ENCODE assay signal across 1 cellular context in genomic region chr10:44976352-44977198, GRCh38.
A peak's percentile ranks its signal among the peaks of the same experiment; 100 is the strongest.
TF ChIP-seq lines count a peak whose summit lies in the region.

No MANE protein-coding gene starts in this region.

TF ChIP-seq in HepG2, 621 proteins besides CTCF, POLR2A, EP300 and RAD21 (continued from another document and continues in another):
- TF ChIP-seq SKIL (CRISPR knock-in tag; IDR thresholded peaks at IDR 0.05; ENCODE audit: borderline replicate concordance) (peak; percentile 43; the same call in 1 of the 2 replicates), GRHL1 (CRISPR knock-in tag; conservative IDR thresholded peaks at IDR 0.05) (no peak), ZNF317 (CRISPR knock-in tag; IDR thresholded peaks at IDR 0.05) (0 out of 2 replicates have a peak, but pooled peaks have one; percentile 1), MAF1 (CRISPR knock-in tag; IDR thresholded peaks at IDR 0.05; ENCODE audit: borderline replicate concordance) (no peak), ETS1 (CRISPR knock-in tag; IDR thresholded peaks at IDR 0.05) (peak; percentile 85; the same call in 1 of the 2 replicates), FOSL2 (CRISPR knock-in tag; IDR thresholded peaks at IDR 0.05) (peak; percentile 55; the same call in 1 of the 2 replicates), SIN3B (IDR thresholded peaks at IDR 0.05; ENCODE audit: low read length) (no peak), ZBED4 (CRISPR knock-in tag; IDR thresholded peaks at IDR 0.05; ENCODE audit: borderline replicate concordance) (peak; percentile 4; the same call in 1 of the 2 replicates), ZBTB25 (CRISPR knock-in tag; IDR thresholded peaks at IDR 0.05) (no peak), ZNF24 (IDR thresholded peaks at IDR 0.05) (no peak), TSC22D2 (CRISPR knock-in tag; IDR thresholded peaks at IDR 0.05; ENCODE audit: borderline replicate concordance) (0 out of 2 replicates have a peak, but pooled peaks have one; percentile 23), ZNF790 (CRISPR knock-in tag; IDR thresholded peaks at IDR 0.05; ENCODE audit: borderline replicate concordance) (no peak; the same call in none of the 2 replicates), AGO2 (optimal IDR thresholded peaks at IDR 0.05; ENCODE audit: low read depth, low read length) (no peak), PREB (CRISPR knock-in tag; IDR thresholded peaks at IDR 0.05) (0 out of 2 replicates have a peak, but pooled peaks have one; percentile 4), KLF6 (CRISPR knock-in tag; IDR thresholded peaks at IDR 0.05) (peak; percentile 4; the same call in 1 of the 2 replicates), UBTF (CRISPR knock-in tag; IDR thresholded peaks at IDR 0.05) (peak; percentile 48), ATF3 (CRISPR knock-in tag; IDR thresholded peaks at IDR 0.05) (no peak), NPAS2 (CRISPR knock-in tag; IDR thresholded peaks at IDR 0.05; ENCODE audit: borderline replicate concordance) (no peak), ZBTB38 (CRISPR knock-in tag; IDR thresholded peaks at IDR 0.05) (no peak), MYNN (CRISPR knock-in tag; IDR thresholded peaks at IDR 0.05; ENCODE audit: low read depth) (no peak), ZNF598 (CRISPR knock-in tag; IDR thresholded peaks at IDR 0.05; ENCODE audit: borderline replicate concordance) (no peak; the same call in 1 of the 2 replicates), ZUFSP (CRISPR knock-in tag; IDR thresholded peaks at IDR 0.05; ENCODE audit: borderline replicate concordance) (no peak), NFATC3 (CRISPR knock-in tag; IDR thresholded peaks at IDR 0.05) (no peak), USF2 (IDR thresholded peaks at IDR 0.05; ENCODE audit: low read depth, low read length) (no peak), USF2 (CRISPR knock-in tag; IDR thresholded peaks at IDR 0.05; ENCODE audit: borderline replicate concordance) (no peak), ISX (CRISPR knock-in tag; conservative IDR thresholded peaks at IDR 0.05) (no peak), RCOR2 (CRISPR knock-in tag; IDR thresholded peaks at IDR 0.05) (no peak), PCBP1 (IDR thresholded peaks at IDR 0.05; ENCODE audit: borderline replicate concordance, low read depth, low read length) (no peak), SOX6 (IDR thresholded peaks at IDR 0.05) (no peak), SOX6 (CRISPR knock-in tag; IDR thresholded peaks at IDR 0.05) (peak; percentile 24; the same call in 1 of the 2 replicates), AKAP8 (CRISPR knock-in tag; IDR thresholded peaks at IDR 0.05) (peak; percentile 95), TBX2 (CRISPR knock-in tag; IDR thresholded peaks at IDR 0.05; ENCODE audit: borderline replicate concordance) (peak; percentile 43; the same call in 1 of the 2 replicates), PCBP2 (optimal IDR thresholded peaks at IDR 0.05; ENCODE audit: low read depth, low read length, poor library complexity, severe bottlenecking) (no peak)
